Comparison of ENCODE assay signal across 8 cellular contexts in genomic region chr16:88941933-88942909, GRCh38. TPM values are rescaled to one million over a fixed set of nuclear protein-coding genes. Genes with fewer than 3 reads are reported as not detected.
DNase-seq lines count a peak whose midpoint lies in the region; ATAC-seq and TF ChIP-seq lines count a peak whose summit lies in the region.

No MANE protein-coding gene starts in this region.

- no peak for TF ChIP-seq POLR2A in stomach (IDR thresholded peaks at IDR 0.05)

- H3K36me3 ChIP-seq in colonic mucosa (no peaks in the 10 kb centered on the region), mucosa of descending colon (ENCODE audit: low read depth) (no peaks in the 10 kb centered on the region), stomach (no peaks in the 10 kb centered on the region)

- TF ChIP-seq CTCF in colonic mucosa (IDR thresholded peaks at IDR 0.05) (peak; percentile 38), mucosa of descending colon (IDR thresholded peaks at IDR 0.05) (peak; percentile 83), stomach (IDR thresholded peaks at IDR 0.05) (peak in 5 of 7 experiments; percentile 4 to 92 (median 39))

- peak; percentile 48 for ATAC-seq in HG03521 (IDR thresholded peaks at IDR 0.05; ENCODE audit: unreplicated experiment)
- ATAC-seq in mucosa of descending colon, result peak; percentile 70

- 22 to 45% (median 29%) methylated on average over 27 to 51 of the region's 51 CpGs for WGBS in stomach, 5 donors

- peaks cover 26% of the 10 kb centered on the region for H3K27me3 ChIP-seq in colonic mucosa
- peaks cover 0 to 83% (median 33%) of the 10 kb centered on the region in 3 donors for H3K27me3 ChIP-seq in stomach

- H3K27ac ChIP-seq in colonic mucosa, result no peak overlapping the region
- peak overlapping the region in 2 of 5 donors; percentile 31 to 70 for H3K27ac ChIP-seq in stomach

- TF ChIP-seq EP300 in stomach (IDR thresholded peaks at IDR 0.05), result no peak

- peaks cover under 1% of the 10 kb centered on the region for H3K4me1 ChIP-seq in colonic mucosa
- peaks cover 9% of the 10 kb centered on the region for H3K4me1 ChIP-seq in mucosa of descending colon (ENCODE audit: low read depth)
- peaks cover 20 to 51% (median 46%) of the 10 kb centered on the region in 4 donors for H3K4me1 ChIP-seq in stomach

- no peak overlapping the region for H3K9ac ChIP-seq in colonic mucosa (ENCODE audit: low read depth in 2 of 2, low read length in 2 of 2)

- H3K9me3 ChIP-seq in colonic mucosa (no peaks in the 10 kb centered on the region), mucosa of descending colon (no peaks in the 10 kb centered on the region), stomach (no peaks in the 10 kb centered on the region)

- intact Hi-C loops in colonic mucosa (cut with DNase I) (loop anchor here (5.0 kb wide), 2 partner anchors 225 to 275 kb away; partner anchors contain the start of gene ZNF778), mucosa of descending colon (cut with DNase I, micrococcal nuclease) (loop anchor here in 1 of 2 donors (5.0 kb wide), 1 partner anchor 225 kb away; no protein-coding TSS in a partner anchor), stomach (cut with DNase I; ENCODE audit: low total_unique reads) (loop anchor here (5.0 kb wide), 1 partner anchor 225 kb away; no protein-coding TSS in a partner anchor)

- peak overlapping the region; percentile 17 for H3K4me3 ChIP-seq in colonic mucosa
- no peak overlapping the region for H3K4me3 ChIP-seq in mucosa of descending colon
- H3K4me3 ChIP-seq in stomach, result peak overlapping the region; percentile 55 to 75 (median 62)

- DNase-seq in NCI-H345 (lab: John Stamatoyannopoulos, UW) (peak; percentile 55), NCI-H345 treated with DMSO at 0.1 percent for 48 hours (lab: John Stamatoyannopoulos, UW; ENCODE audit: unreplicated experiment) (no peak), colonic mucosa (peak; percentile 47), mucosa of descending colon (peak in 2 of 3 donors; percentile 60 to 69), stomach (peak; percentile 63), DMS153 (lab: John Stamatoyannopoulos, UW) (no peak)
- peak; percentile 36 for DNase-seq in activated CD4-positive, alpha-beta T cell treated with anti-CD3 and anti-CD28 coated beads for 1 hour

RNA-seq across cellular contexts. Expression of gene CBFA2T3, which starts 34.8 kb away (rescaled TPM):
- total RNA-seq in colonic mucosa (10 to 100 TPM; 10.1 to 10.5 TPM), mucosa of descending colon (10 to 100 TPM in 1 of 3 donors, 1 to 10 TPM in 2; 6.9 to 12.8 (median 8.4) TPM), stomach (10 to 100 TPM in 1 of 5 donors, 1 to 10 TPM in 2, under 1 TPM in 2; 0.58 to 57.6 (median 3.5) TPM)
- 1 to 10 TPM; 1.6 to 2.8 (median 2.1) TPM for polyA plus RNA-seq in stomach

Comparison
In these comparisons a context has a peak if more than half of its experiments do, and no peak if none do; other contexts are left out.
1. DNase-seq: peak in NCI-H345 (single experiment), activated CD4-positive, alpha-beta T cell treated with anti-CD3 and anti-CD28 coated beads for 1 hour (single experiment), colonic mucosa (single experiment), mucosa of descending colon (2 of 3) and stomach (single experiment); none in NCI-H345 treated with DMSO at 0.1 percent for 48 hours (single experiment) and DMS153 (single experiment).
2. Peak in every context shown above with its lines, with median percentiles within 50 percentile points of each other: CTCF ChIP-seq.